8 cellular contexts compared by ENCODE assay signal in genomic region chr9:33458444-33458843, GRCh38. TPM values are rescaled to one million over a fixed set of nuclear protein-coding genes. Genes with fewer than 3 reads are reported as not detected.
DNase-seq lines count a peak whose midpoint lies in the region; ATAC-seq and TF ChIP-seq lines count a peak whose summit lies in the region.

No MANE protein-coding gene starts in this region.

- POLR2A ChIA-PET in activated naive CD8-positive, alpha-beta T cell treated with anti-CD3 and anti-CD28 coated beads, Interleukin-2, amount 10 ng/mL, durations not matched to agents 7 days and 5 days (lab: Charles Lee), result interaction anchor here (1.0 to 2.5 kb wide), 3 partner anchors 11 to 15 kb away, joined by 3 to 13 read pairs (median 10); partner anchors contain the start of genes AQP3 and NOL6

- peaks cover 7% of the 10 kb centered on the region for H3K36me3 Mint-ChIP-seq in activated naive CD8-positive, alpha-beta T cell treated with anti-CD3 and anti-CD28 coated beads, Interleukin-2, amount 10 ng/mL, durations not matched to agents 7 days and 5 days

- WGBS in aorta, 2 donors, result 49 to 64% methylated on average over 4 of the region's 4 CpGs

- H3K9me3 ChIP-seq in aorta (ENCODE audit: control insufficient read depth, low read length), result no peaks in the 10 kb centered on the region

- peak; percentile 39 for ATAC-seq in GM19395 (IDR thresholded peaks at IDR 0.05; ENCODE audit: unreplicated experiment)
- ATAC-seq in SK-N-SH treated with all-trans-retinoic acid at 6 μM for 48 hours, result peak; percentile 14; the same call in 1 of the 3 replicates
- peak; percentile 68 for ATAC-seq in activated naive CD8-positive, alpha-beta T cell treated with anti-CD3 and anti-CD28 coated beads, Interleukin-2, amount 10 ng/mL, durations not matched to agents 7 days and 5 days (ENCODE audit: low read depth)
- no peak for ATAC-seq in GM21528 (IDR thresholded peaks at IDR 0.05; ENCODE audit: low FRiP score, unreplicated experiment)
- ATAC-seq in aorta (ENCODE audit: low FRiP score), result no peak

- no peaks in the 10 kb centered on the region for H3K27me3 ChIP-seq in aorta (ENCODE audit: control insufficient read depth in 1 of 2, insufficient read depth in 2 of 2, low read length in 1 of 2)

- no peaks in the 10 kb centered on the region for H3K9me3 Mint-ChIP-seq in activated naive CD8-positive, alpha-beta T cell treated with anti-CD3 and anti-CD28 coated beads, Interleukin-2, amount 10 ng/mL, durations not matched to agents 7 days and 5 days

- no peaks in the 10 kb centered on the region for H3K27me3 Mint-ChIP-seq in activated naive CD8-positive, alpha-beta T cell treated with anti-CD3 and anti-CD28 coated beads, Interleukin-2, amount 10 ng/mL, durations not matched to agents 7 days and 5 days

- no peak overlapping the region for H3K4me3 ChIP-seq in aorta (ENCODE audit: low read length in 2 of 2)

- peaks cover 0 to 11% of the 10 kb centered on the region in 2 donors for H3K36me3 ChIP-seq in aorta (ENCODE audit: control insufficient read depth in 1 of 2, insufficient read depth in 2 of 2, low read length in 1 of 2)

- in situ Hi-C loops in ACHN (cut with HindIII; ENCODE audit: low pct_ligation_motif_present, low pct_unique_long_range_greater_than_20kb, low sequenced_read_pairs), result no loop called here

- intact Hi-C loops in aorta (cut with DNase I), result no loop called here

- H3K4me3 Mint-ChIP-seq in activated naive CD8-positive, alpha-beta T cell treated with anti-CD3 and anti-CD28 coated beads, Interleukin-2, amount 10 ng/mL, durations not matched to agents 7 days and 5 days, result peak overlapping the region; percentile 54

- no peaks in the 10 kb centered on the region for H3K4me1 ChIP-seq in aorta (ENCODE audit: control insufficient read depth in 1 of 2, insufficient read depth in 2 of 2, low read length in 2 of 2)

- H3K27ac ChIP-seq in aorta (ENCODE audit: low read depth in 1 of 2, low read length in 2 of 2), result no peak overlapping the region

- peak overlapping the region; percentile 84 for H3K27ac Mint-ChIP-seq in activated naive CD8-positive, alpha-beta T cell treated with anti-CD3 and anti-CD28 coated beads, Interleukin-2, amount 10 ng/mL, durations not matched to agents 7 days and 5 days

- H3K4me1 Mint-ChIP-seq in activated naive CD8-positive, alpha-beta T cell treated with anti-CD3 and anti-CD28 coated beads, Interleukin-2, amount 10 ng/mL, durations not matched to agents 7 days and 5 days, result peaks cover 43% of the 10 kb centered on the region

- DNase-seq in activated naive CD8-positive, alpha-beta T cell treated with anti-CD3 and anti-CD28 coated beads, Interleukin-2, amount 10 ng/mL, durations not matched to agents 7 days and 5 days, result no peak
- DNase-seq in stimulated activated CD4-positive, alpha-beta T cell treated with anti-CD3 and anti-CD28 coated beads, Interleukin-2, amount 100 ng/mL, for 24 hours, result peak; percentile 66 to 67
- no peak for DNase-seq in ACHN
- DNase-seq in NCI-H2196 (lab: John Stamatoyannopoulos, UW; ENCODE audit: unreplicated experiment), result no peak
- DNase-seq in aorta, result no peak

TF ChIP-seq in SK-N-SH treated with all-trans-retinoic acid at 6 μM for 48 hours, 23 proteins besides CTCF, POLR2A, EP300 and RAD21:
- TF ChIP-seq ZNF565 (CRISPR knock-in tag; conservative IDR thresholded peaks at IDR 0.05; ENCODE audit: low read depth) (no peak), TSHZ2 (CRISPR knock-in tag; IDR thresholded peaks at IDR 0.05) (no peak), ZFP30 (CRISPR knock-in tag; IDR thresholded peaks at IDR 0.05) (no peak), PATZ1 (CRISPR knock-in tag; IDR thresholded peaks at IDR 0.05; ENCODE audit: borderline replicate concordance) (peak; percentile 26; the same call in 1 of the 2 replicates), ZNF70 (CRISPR knock-in tag; IDR thresholded peaks at IDR 0.05) (no peak), ZNF8 (CRISPR knock-in tag; IDR thresholded peaks at IDR 0.05) (no peak), SNAI2 (CRISPR knock-in tag; IDR thresholded peaks at IDR 0.05) (no peak)

RNA-seq across cellular contexts. Expression of gene AQP3, which starts 11.1 kb away (rescaled TPM):
- 10 to 100 TPM; 29.1 to 32.0 TPM for total RNA-seq in activated naive CD8-positive, alpha-beta T cell treated with anti-CD3 and anti-CD28 coated beads, Interleukin-2, amount 10 ng/mL, durations not matched to agents 7 days and 5 days
- total RNA-seq in aorta, result 1 to 10 TPM; 2.8 to 6.0 TPM
- 1 to 10 TPM; 2.8 to 9.3 TPM for polyA plus RNA-seq in aorta

RNA-seq across cellular contexts. Expression of gene NOL6, which starts 15.3 kb away (rescaled TPM):
- total RNA-seq in activated naive CD8-positive, alpha-beta T cell treated with anti-CD3 and anti-CD28 coated beads, Interleukin-2, amount 10 ng/mL, durations not matched to agents 7 days and 5 days, result 10 to 100 TPM; 30.1 to 33.2 TPM
- total RNA-seq in aorta, result 10 to 100 TPM; 20.2 to 24.3 TPM
- 10 to 100 TPM in 1 of 2 donors, 1 to 10 TPM in 1; 5.9 to 26.5 TPM for polyA plus RNA-seq in aorta

RNA-seq across cellular contexts. Expression of gene AQP7, which starts 56.1 kb away (rescaled TPM):
- not detected for total RNA-seq in activated naive CD8-positive, alpha-beta T cell treated with anti-CD3 and anti-CD28 coated beads, Interleukin-2, amount 10 ng/mL, durations not matched to agents 7 days and 5 days
- total RNA-seq in aorta, result 1 to 10 TPM; 2.7 to 9.1 TPM
- polyA plus RNA-seq in aorta, result 10 to 100 TPM in 1 of 2 donors, 1 to 10 TPM in 1; 1.4 to 12.0 TPM

Comparison
In these comparisons a context has a peak if more than half of its experiments do, and no peak if none do; other contexts are left out.
1. ATAC-seq: peak in GM19395 (single experiment), SK-N-SH treated with all-trans-retinoic acid at 6 μM for 48 hours (single experiment) and activated naive CD8-positive, alpha-beta T cell treated with anti-CD3 and anti-CD28 coated beads, Interleukin-2, amount 10 ng/mL, durations not matched to agents 7 days and 5 days (single experiment); none in GM21528 (single experiment) and aorta (single experiment).
2. DNase-seq: peak in stimulated activated CD4-positive, alpha-beta T cell treated with anti-CD3 and anti-CD28 coated beads, Interleukin-2, amount 100 ng/mL, for 24 hours (2 of 2); none in activated naive CD8-positive, alpha-beta T cell treated with anti-CD3 and anti-CD28 coated beads, Interleukin-2, amount 10 ng/mL, durations not matched to agents 7 days and 5 days (single experiment), ACHN (single experiment), NCI-H2196 (single experiment) and aorta (0 of 2).
3. RNA of gene AQP3, which starts 11.1 kb away (total RNA-seq): 29.1 to 32.0 TPM in activated naive CD8-positive, alpha-beta T cell treated with anti-CD3 and anti-CD28 coated beads, Interleukin-2, amount 10 ng/mL, durations not matched to agents 7 days and 5 days; 2.8 to 6.0 TPM in aorta; every median in the first group is over 4 times any median in the second.